17 cellular contexts compared by ENCODE assay signal in the genomic region with DNA sequence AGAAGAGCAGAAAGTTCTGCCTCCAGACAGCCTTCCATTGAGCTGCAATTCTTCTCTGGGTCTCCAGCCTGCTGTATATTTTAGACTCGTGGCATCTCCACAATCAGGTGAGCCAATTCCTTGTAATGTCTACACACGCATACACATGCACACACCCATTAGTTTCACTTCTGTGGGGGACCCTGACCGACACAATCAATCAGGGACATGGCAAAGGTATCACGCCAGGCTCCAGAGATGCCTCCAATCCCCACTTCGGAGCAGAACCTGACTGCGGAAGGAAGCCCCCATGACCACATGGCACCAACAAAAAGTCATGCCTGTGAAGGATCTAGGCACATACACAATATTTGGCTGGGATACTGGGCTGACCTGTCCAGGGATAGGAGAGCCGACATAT. TPM values are rescaled to one million over a fixed set of nuclear protein-coding genes. Genes with fewer than 3 reads are reported as not detected.
DNase-seq lines count a peak whose midpoint lies in the region; ATAC-seq, FAIRE-seq and TF ChIP-seq lines count a peak whose summit lies in the region.
"Had no signal": no experiment of that assay in that cellular context is flagged by ENCODE, and none has a peak within 500 bp of the region (broad histone marks: within the 10 kb centered on the region; RNA-seq: fewer than 3 reads in every experiment).

No MANE protein-coding gene starts in this region.

- CTCF ChIA-PET in activated CD4-positive, alpha-beta T cell treated with anti-CD3 and anti-CD28 coated beads, Interleukin-2, amount 10 ng/mL, durations not matched to agents 7 days and 5 days (lab: Charles Lee): no interaction called here

- H3K9me3 ChIP-seq in RWPE2 (ENCODE audit: severe bottlenecking): no peaks in the 10 kb centered on the region
- no peaks in the 10 kb centered on the region for H3K9me3 ChIP-seq in aorta (ENCODE audit: control insufficient read depth, low read length)
- no peaks in the 10 kb centered on the region for H3K9me3 ChIP-seq in small intestine (ENCODE audit: control insufficient read depth, low read depth)
- H3K9me3 ChIP-seq: ascending aorta, SJCRH30 had no signal

- ATAC-seq in RWPE2 (ENCODE audit: low read depth) (no peak), aorta (ENCODE audit: low FRiP score) (no peak)
- ATAC-seq: heart right ventricle had no signal

- H3K27ac ChIP-seq in RWPE2 (ENCODE audit: poor library complexity, severe bottlenecking): peak overlapping the region; percentile 79
- peak overlapping the region; percentile 4 for H3K27ac ChIP-seq in angular gyrus (ENCODE audit: low read depth, low read length)
- H3K27ac ChIP-seq in aorta (ENCODE audit: low read depth in 1 of 2, low read length in 2 of 2): no peak overlapping the region
- peak overlapping the region in 1 of 2 donors; percentile 63 for H3K27ac ChIP-seq in small intestine (ENCODE audit: low read depth in 1 of 2, low read length in 1 of 2)
- H3K27ac ChIP-seq: ascending aorta, SJCRH30 had no signal

- peaks cover 6% of the 10 kb centered on the region for H3K9me3 Mint-ChIP-seq in activated CD4-positive, alpha-beta T cell treated with anti-CD3 and anti-CD28 coated beads, Interleukin-2, amount 10 ng/mL, durations not matched to agents 7 days and 5 days

- TF ChIP-seq CTCF in RWPE2 (IDR thresholded peaks at IDR 0.05; ENCODE audit: poor library complexity, severe bottlenecking): no peak

- 96 to 97% methylated on average over 7 of the region's 7 CpGs for WGBS in aorta, 2 donors
- 83 to 90% (median 84%) methylated on average over 7 of the region's 7 CpGs for WGBS in small intestine, 3 donors

- peaks cover 90% of the 10 kb centered on the region for H3K4me1 Mint-ChIP-seq in activated CD4-positive, alpha-beta T cell treated with anti-CD3 and anti-CD28 coated beads, Interleukin-2, amount 10 ng/mL, durations not matched to agents 7 days and 5 days

- peak overlapping the region; percentile 92 for H3K27ac Mint-ChIP-seq in activated CD4-positive, alpha-beta T cell treated with anti-CD3 and anti-CD28 coated beads, Interleukin-2, amount 10 ng/mL, durations not matched to agents 7 days and 5 days
- H3K27ac Mint-ChIP-seq: HFFc6 had no signal

- H3K36me3 Mint-ChIP-seq in activated CD4-positive, alpha-beta T cell treated with anti-CD3 and anti-CD28 coated beads, Interleukin-2, amount 10 ng/mL, durations not matched to agents 7 days and 5 days (ENCODE audit: low read depth): peaks cover 88% of the 10 kb centered on the region

- no peak for DNase-seq in activated CD4-positive, alpha-beta T cell treated with anti-CD3 and anti-CD28 coated beads, Interleukin-2, amount 10 ng/mL, durations not matched to agents 7 days and 5 days
- no peak for DNase-seq in activated CD4-positive, alpha-beta T cell treated with anti-CD3 and anti-CD28 coated beads for 1 hour
- no peak for DNase-seq in RWPE2 (ENCODE audit: low spot score)
- DNase-seq in posterior vena cava (ENCODE audit: low spot score): peak; percentile 20
- no peak for DNase-seq in aorta
- no peak for DNase-seq in NCI-H1436 (lab: John Stamatoyannopoulos, UW)
- DNase-seq in small intestine: no peak
- DNase-seq: Calu3, heart right ventricle, HFFc6, kidney, NCI-H1048, NCI-H226, SJCRH30 had no signal

- POLR2A ChIA-PET in activated CD4-positive, alpha-beta T cell treated with anti-CD3 and anti-CD28 coated beads, Interleukin-2, amount 10 ng/mL, durations not matched to agents 7 days and 5 days (lab: Charles Lee): no interaction called here

- H3K4me3 ChIP-seq in RWPE2 (ENCODE audit: severe bottlenecking) (no peak overlapping the region), aorta (ENCODE audit: low read length in 2 of 2) (no peak overlapping the region), small intestine (ENCODE audit: low read depth in 1 of 2, low read length in 2 of 2) (no peak overlapping the region)
- H3K4me3 ChIP-seq: ascending aorta, SJCRH30 had no signal

- H3K4me3 Mint-ChIP-seq in activated CD4-positive, alpha-beta T cell treated with anti-CD3 and anti-CD28 coated beads, Interleukin-2, amount 10 ng/mL, durations not matched to agents 7 days and 5 days: peak overlapping the region; percentile 75
- H3K4me3 Mint-ChIP-seq: HFFc6 had no signal

- H3K27me3 ChIP-seq in RWPE2 (ENCODE audit: insufficient read depth, poor library complexity, severe bottlenecking) (no peaks in the 10 kb centered on the region), aorta (ENCODE audit: control insufficient read depth in 1 of 2, insufficient read depth in 2 of 2, low read length in 1 of 2) (no peaks in the 10 kb centered on the region), small intestine (ENCODE audit: control insufficient read depth in 2 of 2, insufficient read depth in 2 of 2, low read length in 2 of 2) (no peaks in the 10 kb centered on the region)
- H3K27me3 ChIP-seq: ascending aorta, heart right ventricle had no signal

- intact Hi-C loops in posterior vena cava (cut with DNase I) (no loop called here), aorta (cut with DNase I) (no loop called here)

- no peak for FAIRE-seq in small intestine (lab: Jason Lieb, UNC)
- FAIRE-seq: kidney had no signal

- no peaks in the 10 kb centered on the region for H3K27me3 Mint-ChIP-seq in activated CD4-positive, alpha-beta T cell treated with anti-CD3 and anti-CD28 coated beads, Interleukin-2, amount 10 ng/mL, durations not matched to agents 7 days and 5 days
- H3K27me3 Mint-ChIP-seq: progenitor cell of endocrine pancreas had no signal

- H3K36me3 ChIP-seq in RWPE2 (ENCODE audit: low read depth): no peaks in the 10 kb centered on the region
- no peaks in the 10 kb centered on the region for H3K36me3 ChIP-seq in aorta (ENCODE audit: control insufficient read depth in 1 of 2, insufficient read depth in 2 of 2, low read length in 1 of 2)
- H3K36me3 ChIP-seq in small intestine (ENCODE audit: control insufficient read depth in 2 of 2, insufficient read depth in 2 of 2, low read length in 2 of 2): no peaks in the 10 kb centered on the region
- H3K36me3 ChIP-seq: ascending aorta, SJCRH30 had no signal

- peaks cover 14% of the 10 kb centered on the region for H3K4me1 ChIP-seq in RWPE2 (ENCODE audit: insufficient read depth, poor library complexity, severe bottlenecking)
- no peaks in the 10 kb centered on the region for H3K4me1 ChIP-seq in aorta (ENCODE audit: control insufficient read depth in 1 of 2, insufficient read depth in 2 of 2, low read length in 2 of 2)
- H3K4me1 ChIP-seq in small intestine (ENCODE audit: control insufficient read depth in 2 of 2, insufficient read depth in 1 of 2, low read depth in 1 of 2, low read length in 1 of 2): peaks cover 0 to 17% of the 10 kb centered on the region in 2 donors
- H3K4me1 ChIP-seq: ascending aorta, SJCRH30 had no signal

RNA-seq across cellular contexts. Expression of gene SEMA4D, which starts 21.4 kb away (rescaled TPM):
- 100 to 1,000 TPM; 334 to 336 TPM for total RNA-seq in activated CD4-positive, alpha-beta T cell treated with anti-CD3 and anti-CD28 coated beads, Interleukin-2, amount 10 ng/mL, durations not matched to agents 7 days and 5 days
- 10 to 100 TPM; 10.0 to 14.1 TPM for total RNA-seq in posterior vena cava
- total RNA-seq in aorta: 10 to 100 TPM; 24.7 to 26.2 TPM
- 1 to 10 TPM; 1.4 to 2.4 TPM for polyA plus RNA-seq in aorta
- polyA plus RNA-seq in small intestine: 1 to 10 TPM in 2 of 3 donors, under 1 TPM in 1; 0.67 to 8.8 (median 4.6) TPM
- total RNA-seq: HFFc6, SJCRH30 had no signal

Comparison
In these comparisons a context has a peak if more than half of its experiments do, and no peak if none do; other contexts are left out.
1. H3K27ac ChIP-seq: peak in RWPE2 (single experiment) and angular gyrus (single experiment); none in aorta (0 of 2).
2. RNA of gene SEMA4D, which starts 21.4 kb away (total RNA-seq): 334 to 336 TPM in activated CD4-positive, alpha-beta T cell treated with anti-CD3 and anti-CD28 coated beads, Interleukin-2, amount 10 ng/mL, durations not matched to agents 7 days and 5 days; 24.7 to 26.2 TPM in aorta and 10.0 to 14.1 TPM in posterior vena cava; every median in the first group is over 10 times any median in the second.